Comparison of ENCODE assay signal across 8 cellular contexts in genomic region chr12:101823891-101824290, GRCh38. TPM values are rescaled to one million over a fixed set of nuclear protein-coding genes. Genes with fewer than 3 reads are reported as not detected.
DNase-seq lines count a peak whose midpoint lies in the region; ATAC-seq and TF ChIP-seq lines count a peak whose summit lies in the region.

No MANE protein-coding gene starts in this region.

- peak overlapping the region; percentile 48 for H3K4me3 Mint-ChIP-seq in activated naive CD8-positive, alpha-beta T cell treated with anti-CD3 and anti-CD28 coated beads for 36 hours

- H3K9me3 Mint-ChIP-seq in activated naive CD8-positive, alpha-beta T cell treated with anti-CD3 and anti-CD28 coated beads for 36 hours, result peaks cover 2% of the 10 kb centered on the region

- no peaks in the 10 kb centered on the region for H3K27me3 ChIP-seq in right atrium auricular region

- peaks cover 77% of the 10 kb centered on the region for H3K4me1 Mint-ChIP-seq in activated naive CD8-positive, alpha-beta T cell treated with anti-CD3 and anti-CD28 coated beads for 36 hours

- H3K27me3 Mint-ChIP-seq in activated naive CD8-positive, alpha-beta T cell treated with anti-CD3 and anti-CD28 coated beads for 36 hours, result no peaks in the 10 kb centered on the region

- peaks cover 0 to 35% of the 10 kb centered on the region in 2 donors for H3K4me1 ChIP-seq in right atrium auricular region

- no peaks in the 10 kb centered on the region for H3K9me3 ChIP-seq in right atrium auricular region

- peak overlapping the region; percentile 76 for H3K27ac Mint-ChIP-seq in activated naive CD8-positive, alpha-beta T cell treated with anti-CD3 and anti-CD28 coated beads for 36 hours

- ATAC-seq in GM19468 (IDR thresholded peaks at IDR 0.05; ENCODE audit: extremely low read depth, unreplicated experiment), result peak; percentile 78
- peak; percentile 41 for ATAC-seq in HG03558 (IDR thresholded peaks at IDR 0.05; ENCODE audit: extremely low read depth, unreplicated experiment)
- ATAC-seq in SK-N-SH treated with all-trans-retinoic acid at 6 μM for 48 hours, result peak; percentile 95

- DNase-seq in DMS79 (lab: John Stamatoyannopoulos, UW) (peak; percentile 27), right atrium auricular region (ENCODE audit: low spot score) (peak; percentile 64), kidney glomerular epithelial cell (lab: John Stamatoyannopoulos, UW) (no peak)
- peak; percentile 65 for DNase-seq in activated naive CD8-positive, alpha-beta T cell treated with anti-CD3 and anti-CD28 coated beads for 36 hours
- peak; percentile 24 to 45 for DNase-seq in stimulated activated CD4-positive, alpha-beta T cell treated with anti-CD3 and anti-CD28 coated beads, Interleukin-12 subunit alpha, Interleukin-12 subunit beta, amount 100 ng/mL, for 24 hours (ENCODE audit: low read depth in 2 of 2)

- H3K4me3 ChIP-seq in right atrium auricular region, result no peak overlapping the region

- H3K27ac ChIP-seq in right atrium auricular region, result peak overlapping the region; percentile 68 to 85

- H3K36me3 Mint-ChIP-seq in activated naive CD8-positive, alpha-beta T cell treated with anti-CD3 and anti-CD28 coated beads for 36 hours, result peaks cover 37% of the 10 kb centered on the region

- TF ChIP-seq CTCF in right atrium auricular region (IDR thresholded peaks at IDR 0.05), result peak in 1 of 2 donors; percentile 21

- no peaks in the 10 kb centered on the region for H3K36me3 ChIP-seq in right atrium auricular region

TF ChIP-seq in SK-N-SH treated with all-trans-retinoic acid at 6 μM for 48 hours, 23 proteins besides CTCF, POLR2A, EP300 and RAD21:
- TF ChIP-seq, protein P1, sequence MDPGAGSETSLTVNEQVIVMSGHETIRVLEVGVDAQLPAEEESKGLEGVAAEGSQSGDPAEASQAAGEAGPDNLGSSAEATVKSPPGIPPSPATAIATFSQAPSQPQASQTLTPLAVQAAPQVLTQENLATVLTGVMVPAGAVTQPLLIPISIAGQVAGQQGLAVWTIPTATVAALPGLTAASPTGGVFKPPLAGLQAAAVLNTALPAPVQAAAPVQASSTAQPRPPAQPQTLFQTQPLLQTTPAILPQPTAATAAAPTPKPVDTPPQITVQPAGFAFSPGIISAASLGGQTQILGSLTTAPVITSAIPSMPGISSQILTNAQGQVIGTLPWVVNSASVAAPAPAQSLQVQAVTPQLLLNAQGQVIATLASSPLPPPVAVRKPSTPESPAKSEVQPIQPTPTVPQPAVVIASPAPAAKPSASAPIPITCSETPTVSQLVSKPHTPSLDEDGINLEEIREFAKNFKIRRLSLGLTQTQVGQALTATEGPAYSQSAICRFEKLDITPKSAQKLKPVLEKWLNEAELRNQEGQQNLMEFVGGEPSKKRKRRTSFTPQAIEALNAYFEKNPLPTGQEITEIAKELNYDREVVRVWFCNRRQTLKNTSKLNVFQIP (CRISPR knock-in tag; IDR thresholded peaks at IDR 0.05; ENCODE audit: borderline replicate concordance, low read depth), result no peak
- no peak for TF ChIP-seq ZFP30 (CRISPR knock-in tag; IDR thresholded peaks at IDR 0.05)
- TF ChIP-seq ISL1 (CRISPR knock-in tag; IDR thresholded peaks at IDR 0.05), result no peak

RNA-seq across cellular contexts. Expression of gene GNPTAB, which starts 6.9 kb away (rescaled TPM):
- 10 to 100 TPM; 44.9 to 47.4 TPM for total RNA-seq in activated naive CD8-positive, alpha-beta T cell treated with anti-CD3 and anti-CD28 coated beads for 36 hours
- total RNA-seq in right atrium auricular region, result 10 to 100 TPM; 25.3 to 32.6 TPM

RNA-seq across cellular contexts. Expression of gene DRAM1, which starts 53.5 kb away (rescaled TPM):
- 1 to 10 TPM; 5.2 to 6.7 TPM for total RNA-seq in activated naive CD8-positive, alpha-beta T cell treated with anti-CD3 and anti-CD28 coated beads for 36 hours
- total RNA-seq in right atrium auricular region, result 10 to 100 TPM in 1 of 2 donors, 1 to 10 TPM in 1; 3.9 to 12.7 TPM

Comparison
In these comparisons a context has a peak if more than half of its experiments do, and no peak if none do; other contexts are left out.
1. ATAC-seq: peak in every context shown above with its lines; median percentile 95 in SK-N-SH treated with all-trans-retinoic acid at 6 μM for 48 hours; 78 in GM19468; 41 in HG03558.